ENCODE assay signal across 1 cellular context in the genomic region with DNA sequence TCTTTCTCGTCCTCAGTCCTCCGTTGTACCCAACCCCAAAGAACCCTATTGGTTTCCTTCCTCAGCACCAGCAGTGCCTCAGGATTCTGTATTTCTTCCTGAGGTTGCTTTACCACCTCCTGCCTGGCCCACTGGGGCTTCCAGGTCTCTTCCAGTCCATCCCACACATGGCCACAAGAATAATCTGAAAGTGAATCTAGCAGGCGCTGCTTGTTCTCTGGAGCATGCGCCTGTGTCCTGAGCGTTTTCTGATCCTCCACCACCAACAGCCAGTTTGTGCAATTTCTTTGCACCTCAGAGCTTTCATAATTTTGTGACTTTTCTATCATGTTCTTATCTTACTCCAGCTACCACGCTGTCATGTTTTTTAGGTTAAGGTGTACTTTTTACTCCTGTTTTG.
TF ChIP-seq lines count a peak whose summit lies in the region.

No MANE protein-coding gene starts in this region.

TF ChIP-seq in IMR-90, 13 proteins besides CTCF, POLR2A, EP300 and RAD21:
- no peak for TF ChIP-seq MAFK (IDR thresholded peaks at IDR 0.05; ENCODE audit: low read depth, low read length)
- TF ChIP-seq NFE2L2 (IDR thresholded peaks at IDR 0.05; ENCODE audit: low read depth, low read length) = no peak
- no peak for TF ChIP-seq SMC3 (IDR thresholded peaks at IDR 0.05; ENCODE audit: low read depth, low read length)
- TF ChIP-seq CHD1 (IDR thresholded peaks at IDR 0.05; ENCODE audit: low read depth, low read length) = no peak
- no peak for TF ChIP-seq FOS (IDR thresholded peaks at IDR 0.05; ENCODE audit: low read depth, low read length)
- TF ChIP-seq MAZ (IDR thresholded peaks at IDR 0.05; ENCODE audit: borderline replicate concordance, low read depth, low read length) = no peak
- TF ChIP-seq CEBPB (IDR thresholded peaks at IDR 0.05; ENCODE audit: low read depth, low read length) = no peak
TF ChIP-seq in IMR-90: peak in this region for 0.
